In the genomic region with DNA sequence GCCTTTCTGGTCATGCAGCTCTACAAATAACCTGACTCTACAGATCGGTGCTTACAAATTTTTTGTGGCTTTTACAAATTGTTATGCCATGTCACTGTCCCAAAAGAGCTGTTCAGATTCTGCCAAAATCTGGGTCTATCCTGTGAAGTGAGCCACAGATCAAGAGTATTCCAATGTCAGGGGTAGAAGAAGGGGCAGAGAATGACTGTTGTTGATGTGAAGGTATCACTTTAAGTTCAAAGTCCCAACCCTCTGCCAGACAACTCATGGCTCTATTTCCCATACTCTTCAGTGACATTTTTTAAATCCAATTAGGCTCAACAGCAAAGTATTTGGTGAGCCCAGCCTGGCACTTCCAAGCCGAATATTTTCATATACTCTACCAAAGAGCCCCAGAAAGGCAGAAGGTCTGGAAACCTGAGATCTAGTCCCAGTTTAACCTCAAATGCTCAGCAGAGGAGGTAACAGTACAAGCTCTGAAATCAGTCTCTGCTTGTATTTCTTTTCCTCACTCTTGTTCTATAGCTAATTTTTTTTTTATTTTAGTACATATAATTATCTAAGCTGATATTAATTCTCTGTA, we compare ENCODE assay signal across 22 cellular contexts. TPM values are rescaled to one million over a fixed set of nuclear protein-coding genes. Genes with fewer than 3 reads are reported as not detected.
DNase-seq lines count a peak whose midpoint lies in the region; ATAC-seq and TF ChIP-seq lines count a peak whose summit lies in the region.
"Had no signal": no experiment of that assay in that cellular context is flagged by ENCODE, and none has a peak within 500 bp of the region (broad histone marks: within the 10 kb centered on the region; RNA-seq: fewer than 3 reads in every experiment).

No MANE protein-coding gene starts in this region.

- peak overlapping the region; percentile 63; the same call in 1 of the 2 replicates for H3K4ac ChIP-seq in IMR-90 (ENCODE audit: low read depth, low read length)

- no peak overlapping the region for H2AK9ac ChIP-seq in IMR-90 (replicated peaks; ENCODE audit: low read depth, low read length, poor library complexity)

- DNase-seq in IMR-90 (no peak), esophagus muscularis mucosa (ENCODE audit: extremely low spot score) (peak; percentile 8), right lobe of liver (no peak), smooth muscle cell (lab: John Stamatoyannopoulos, UW; ENCODE audit: unreplicated experiment) (no peak), 8988T (no peak)
- DNase-seq: BE2C, Calu3, DMS79 treated with DMSO at 0.1 percent for 48 hours, GF-D8, GOT3, Karpas-422, MV-4-11, NCI-H1105, NCI-H1436 treated with DMSO at 0.1 percent for 48 hours, NCI-H2029, NCI-H2227 treated with DMSO at 0.1 percent for 48 hours, NCI-H526 treated with DMSO at 0.1 percent for 48 hours, SHP77 had no signal

- H3K27ac ChIP-seq in IMR-90 (ENCODE audit: insufficient read depth, low read length): peak overlapping the region; percentile 47; the same call in 1 of the 2 replicates
- no peak overlapping the region for H3K27ac ChIP-seq in esophagus muscularis mucosa (replicated peaks in 1 of 4)
- peak overlapping the region in 1 of 3 donors; percentile 26 for H3K27ac ChIP-seq in right lobe of liver
- peak overlapping the region; percentile 2 for H3K27ac ChIP-seq in smooth muscle cell (ENCODE audit: low read depth)
- H3K27ac ChIP-seq: RWPE1 had no signal

- no peak overlapping the region for H3K4me3 ChIP-seq in IMR-90 (ENCODE audit: insufficient read depth, low read depth, low read length)
- H3K4me3 ChIP-seq in esophagus muscularis mucosa: no peak overlapping the region
- H3K4me3 ChIP-seq in right lobe of liver: no peak overlapping the region
- no peak overlapping the region for H3K4me3 ChIP-seq in smooth muscle cell
- H3K4me3 ChIP-seq: HAP-1 had no signal

- peak overlapping the region; percentile 78 for H2BK5ac ChIP-seq in IMR-90 (ENCODE audit: low read depth, low read length, poor library complexity, severe bottlenecking)

- CTCF ChIA-PET in IMR-90 (lab: Yijun Ruan, JAX): interaction anchor here (0.7 kb wide), 1 partner anchor 723 kb away, joined by 4 read pairs; no protein-coding TSS in a partner anchor

- H3K23ac ChIP-seq in IMR-90 (ENCODE audit: low read depth, low read length): peak overlapping the region; percentile 73; the same call in 1 of the 2 replicates

- POLR2A ChIA-PET in IMR-90 (lab: Charles Lee; ENCODE audit: unreplicated experiment): no interaction called here

- no peak overlapping the region for H2AFZ ChIP-seq in IMR-90 (replicated peaks; ENCODE audit: low read length, poor library complexity)
- H2AFZ ChIP-seq in smooth muscle cell (ENCODE audit: low read depth): no peak overlapping the region

- no peaks in the 10 kb centered on the region for H3K79me2 ChIP-seq in smooth muscle cell (ENCODE audit: low read depth)

- no peak for TF ChIP-seq EP300 in esophagus muscularis mucosa (IDR thresholded peaks at IDR 0.05)

- peak overlapping the region; percentile 20; the same call in 1 of the 3 replicates for H2BK15ac ChIP-seq in IMR-90 (ENCODE audit: low read depth, low read length)

- in situ Hi-C loops in IMR-90 (cut with MboI; ENCODE audit: low sequenced_read_pairs): loop anchor here (25.0 kb wide), 1 partner anchor 278 kb away; the partner anchor contains the start of gene IGF2R

- peak overlapping the region; percentile 81; the same call in 1 of the 2 replicates for H2AK5ac ChIP-seq in IMR-90 (ENCODE audit: low read depth, low read length)

- H4K20me1 ChIP-seq in IMR-90 (ENCODE audit: insufficient read depth, low read length) (no peaks in the 10 kb centered on the region), smooth muscle cell (ENCODE audit: low read depth) (no peaks in the 10 kb centered on the region)

- peak overlapping the region in 1 of 2 experiments; percentile 54; a peak in 2 of 4 replicates for H4K8ac ChIP-seq in IMR-90 (ENCODE audit: low read depth in 2 of 2, low read length in 2 of 2)

- H3K4me1 ChIP-seq in IMR-90 (ENCODE audit: control insufficient read depth, insufficient read depth, low read length) (peaks cover 21% of the 10 kb centered on the region), esophagus muscularis mucosa (peaks cover 22 to 88% (median 73%) of the 10 kb centered on the region in 4 donors), right lobe of liver (peaks cover 0 to 59% (median 13%) of the 10 kb centered on the region in 4 donors), smooth muscle cell (ENCODE audit: low read depth) (peaks cover 3% of the 10 kb centered on the region)
- H3K4me1 ChIP-seq: BE2C, HAP-1 had no signal

- no peaks in the 10 kb centered on the region for H3K27me3 ChIP-seq in IMR-90 (ENCODE audit: control insufficient read depth, insufficient read depth, low read length)
- H3K27me3 ChIP-seq in esophagus muscularis mucosa: no peaks in the 10 kb centered on the region
- no peaks in the 10 kb centered on the region for H3K27me3 ChIP-seq in right lobe of liver
- no peaks in the 10 kb centered on the region for H3K27me3 ChIP-seq in smooth muscle cell (ENCODE audit: low read depth)
- H3K27me3 ChIP-seq: BE2C had no signal

- peak overlapping the region; percentile 27 for H2BK20ac ChIP-seq in IMR-90 (ENCODE audit: low read depth, low read length)

- peak overlapping the region; percentile 65; the same call in 1 of the 2 replicates for H3K18ac ChIP-seq in IMR-90 (ENCODE audit: low read depth, low read length)

- no peak for TF ChIP-seq CTCF in IMR-90 (conservative IDR thresholded peaks at IDR 0.05; ENCODE audit: low read depth, low read length)
- TF ChIP-seq CTCF in esophagus muscularis mucosa (IDR thresholded peaks at IDR 0.05): no peak
- no peak for TF ChIP-seq CTCF in right lobe of liver (IDR thresholded peaks at IDR 0.05)
- no peak for TF ChIP-seq CTCF in smooth muscle cell (IDR thresholded peaks at IDR 0.05; ENCODE audit: borderline replicate concordance, insufficient read depth, poor library complexity, severe bottlenecking)

- H4K91ac ChIP-seq in IMR-90 (ENCODE audit: insufficient read depth, low read depth, low read length): peak overlapping the region; percentile 43

- TF ChIP-seq RAD21 in IMR-90 (IDR thresholded peaks at IDR 0.05; ENCODE audit: low read length): no peak

- H3K9ac ChIP-seq in IMR-90 (ENCODE audit: low read depth, low read length) (no peak overlapping the region), smooth muscle cell (ENCODE audit: low read depth) (no peak overlapping the region)

- H3F3A ChIP-seq in smooth muscle cell (ENCODE audit: low read depth): peaks cover 6% of the 10 kb centered on the region

- H3K36me3 ChIP-seq in IMR-90 (ENCODE audit: control insufficient read depth, insufficient read depth, low read length) (peaks cover 47% of the 10 kb centered on the region), esophagus muscularis mucosa (peaks cover 18 to 100% (median 67%) of the 10 kb centered on the region in 4 donors), right lobe of liver (peaks cover 6 to 75% (median 29%) of the 10 kb centered on the region in 4 donors), smooth muscle cell (ENCODE audit: low read depth) (peaks cover 3% of the 10 kb centered on the region)

- peak overlapping the region; percentile 74 for H2BK120ac ChIP-seq in IMR-90 (ENCODE audit: low read depth, low read length)

- intact Hi-C loops in IMR-90 (cut with micrococcal nuclease) (no loop called here), esophagus muscularis mucosa (cut with DNase I) (no loop called here), right lobe of liver (cut with DNase I) (no loop called here)

- no CpG with 5 or more reads among the region's 2 CpGs for WGBS in IMR-90 (ENCODE audit: extremely low coverage in 2 of 2, insufficient read length in 1 of 2), 2 experiments
- 71% methylated on average over 2 of the region's 2 CpGs for WGBS in esophagus muscularis mucosa
- WGBS in right lobe of liver (ENCODE audit: insufficient coverage, low coverage, low lambda C conversion rate, missing lambda C conversion rate): 96% methylated on average over 2 of the region's 2 CpGs
- 98% methylated on average over 2 of the region's 2 CpGs for WGBS in smooth muscle cell (ENCODE audit: low lambda C conversion rate)

- H3K9me3 ChIP-seq in IMR-90 (ENCODE audit: control insufficient read depth, insufficient read depth, low read length) (no peaks in the 10 kb centered on the region), esophagus muscularis mucosa (no peaks in the 10 kb centered on the region), right lobe of liver (no peaks in the 10 kb centered on the region), smooth muscle cell (replicated peaks; ENCODE audit: low read depth) (no peaks in the 10 kb centered on the region)
- H3K9me3 ChIP-seq: BE2C, HAP-1 had no signal

- dilution Hi-C loops in IMR-90 (cut with HindIII; ENCODE audit: low sequenced_read_pairs, unreplicated experiment): no loop called here

- H3K4me2 ChIP-seq in IMR-90 (ENCODE audit: low read depth, low read length) (no peak overlapping the region; the same call in 1 of the 2 replicates), smooth muscle cell (no peak overlapping the region)

- peaks cover 7% of the 10 kb centered on the region; the same call in 1 of the 2 replicates for H3K9me1 ChIP-seq in IMR-90 (ENCODE audit: insufficient read depth, low read length)

- no peak overlapping the region; the same call in 1 of the 2 replicates for H3K56ac ChIP-seq in IMR-90 (ENCODE audit: extremely low read depth, insufficient read depth, low read length)

- no peak for TF ChIP-seq POLR2A in IMR-90 (IDR thresholded peaks at IDR 0.05; ENCODE audit: low read depth, low read length)
- no peak for TF ChIP-seq POLR2A in esophagus muscularis mucosa (IDR thresholded peaks at IDR 0.05; ENCODE audit: low read depth)
- TF ChIP-seq POLR2A in right lobe of liver (IDR thresholded peaks at IDR 0.05): peak; percentile 50

- BruUV-seq in IMR-90 (replicated peaks; lab: Mats Ljungman, UMichigan): no TSS peak

- ATAC-seq in IMR-90 (ENCODE audit: low read depth): no peak
- peak in 3 of 4 donors; percentile 2 to 25 (median 15) for ATAC-seq in right lobe of liver
- no peak for ATAC-seq in HG02623 (IDR thresholded peaks at IDR 0.05; ENCODE audit: unreplicated experiment)
- no peak for ATAC-seq in HG03432 (IDR thresholded peaks at IDR 0.05; ENCODE audit: unreplicated experiment)

- H3K79me1 ChIP-seq in IMR-90 (ENCODE audit: low read depth in 1 of 2, low read length in 2 of 2): peaks cover 17 to 48% of the 10 kb centered on the region in 2 experiments

- 0 out of 2 replicates have a peak overlapping the region, but pooled peaks have one; percentile 38 for H3K14ac ChIP-seq in IMR-90 (replicated peaks; ENCODE audit: low read depth, low read length)

- peak overlapping the region; percentile 82; the same call in 1 of the 2 replicates for H4K5ac ChIP-seq in IMR-90 (ENCODE audit: low read depth, low read length)

RNA-seq across cellular contexts. Expression of gene SOD2, which starts 9.2 kb away (rescaled TPM):
- total RNA-seq in IMR-90 (2012; rRNA removed) (243 TPM in 2 replicates), esophagus muscularis mucosa (100 to 1,000 TPM; 147 to 927 (median 395) TPM), right lobe of liver (1,000 to 10,000 TPM in 3 of 6 experiments, 100 to 1,000 TPM in 3; 606 to 3,254 (median 1,720) TPM), smooth muscle cell (68.4 and 69.4 TPM in 2 replicates)
- polyA plus RNA-seq in IMR-90 (2012; rRNA removed) (102 and 173 TPM in 2 replicates), smooth muscle cell (53.2 and 72.0 TPM in 2 replicates)
- polyA plus RNA-seq in IMR-90 (2012; cell fraction: cytosol; rRNA removed): 93.7 and 177 TPM in 2 replicates
- polyA plus RNA-seq in IMR-90 (2012; cell fraction: nucleus; rRNA removed; ENCODE audit: low replicate concordance): 48.2 and 96.3 TPM in 2 replicates

RNA-seq across cellular contexts. Expression of gene WTAP, which starts 43.5 kb away (rescaled TPM):
- total RNA-seq in IMR-90 (2012; rRNA removed) (92.3 and 124 TPM in 2 replicates), esophagus muscularis mucosa (10 to 100 TPM; 62.7 to 96.9 (median 75.3) TPM), right lobe of liver (10 to 100 TPM; 21.1 to 64.3 (median 37.6) TPM), smooth muscle cell (90.2 and 94.1 TPM in 2 replicates)
- polyA plus RNA-seq in IMR-90 (2012; rRNA removed) (20.1 and 30.2 TPM in 2 replicates), smooth muscle cell (39.4 and 56.8 TPM in 2 replicates)
- 6.5 and 6.6 TPM in 2 replicates for polyA plus RNA-seq in IMR-90 (2012; cell fraction: cytosol; rRNA removed)
- 3.8 and 25.2 TPM in 2 replicates for polyA plus RNA-seq in IMR-90 (2012; cell fraction: nucleus; rRNA removed; ENCODE audit: low replicate concordance)

Comparison
In these comparisons a context has a peak if more than half of its experiments do, and no peak if none do; other contexts are left out.
1. ATAC-seq: peak in right lobe of liver (3 of 4); none in IMR-90 (single experiment), HG02623 (single experiment) and HG03432 (single experiment).
2. H3K27ac ChIP-seq: peak in IMR-90 (single experiment) and smooth muscle cell (single experiment); none in esophagus muscularis mucosa (0 of 4).